Comparison of ENCODE assay signal across 1 cellular context in genomic region chr4:110877728-110878382, GRCh38.
TF ChIP-seq lines count a peak whose summit lies in the region.

No MANE protein-coding gene starts in this region.

TF ChIP-seq in HCT116, 20 proteins besides CTCF, POLR2A, EP300 and RAD21 (continued from another document):
- TF ChIP-seq MAX (IDR thresholded peaks at IDR 0.05) (no peak), ZBTB33 (IDR thresholded peaks at IDR 0.05; ENCODE audit: extremely low read depth, insufficient replicate concordance, low read length) (no peak), YY1 (IDR thresholded peaks at IDR 0.05; ENCODE audit: extremely low read depth, insufficient replicate concordance, low read depth, low read length) (no peak), CBX3 (IDR thresholded peaks at IDR 0.05; ENCODE audit: low read depth) (no peak), ZFX (IDR thresholded peaks at IDR 0.05) (no peak), POLR2AphosphoS5 (IDR thresholded peaks at IDR 0.05; ENCODE audit: low read depth, low read length) (no peak), SP1 (IDR thresholded peaks at IDR 0.05; ENCODE audit: low read depth) (no peak), ELF1 (IDR thresholded peaks at IDR 0.05; ENCODE audit: borderline replicate concordance, low read depth) (no peak), CEBPB (IDR thresholded peaks at IDR 0.05; ENCODE audit: low read depth) (no peak), EZH2 (IDR thresholded peaks at IDR 0.05) (no peak), TCF7L2 (IDR thresholded peaks at IDR 0.05; ENCODE audit: borderline replicate concordance, extremely low read depth, insufficient read depth, insufficient read length) (no peak), FOSL1 (IDR thresholded peaks at IDR 0.05; ENCODE audit: low read depth) (no peak)
- TF ChIP-seq, protein P1, sequence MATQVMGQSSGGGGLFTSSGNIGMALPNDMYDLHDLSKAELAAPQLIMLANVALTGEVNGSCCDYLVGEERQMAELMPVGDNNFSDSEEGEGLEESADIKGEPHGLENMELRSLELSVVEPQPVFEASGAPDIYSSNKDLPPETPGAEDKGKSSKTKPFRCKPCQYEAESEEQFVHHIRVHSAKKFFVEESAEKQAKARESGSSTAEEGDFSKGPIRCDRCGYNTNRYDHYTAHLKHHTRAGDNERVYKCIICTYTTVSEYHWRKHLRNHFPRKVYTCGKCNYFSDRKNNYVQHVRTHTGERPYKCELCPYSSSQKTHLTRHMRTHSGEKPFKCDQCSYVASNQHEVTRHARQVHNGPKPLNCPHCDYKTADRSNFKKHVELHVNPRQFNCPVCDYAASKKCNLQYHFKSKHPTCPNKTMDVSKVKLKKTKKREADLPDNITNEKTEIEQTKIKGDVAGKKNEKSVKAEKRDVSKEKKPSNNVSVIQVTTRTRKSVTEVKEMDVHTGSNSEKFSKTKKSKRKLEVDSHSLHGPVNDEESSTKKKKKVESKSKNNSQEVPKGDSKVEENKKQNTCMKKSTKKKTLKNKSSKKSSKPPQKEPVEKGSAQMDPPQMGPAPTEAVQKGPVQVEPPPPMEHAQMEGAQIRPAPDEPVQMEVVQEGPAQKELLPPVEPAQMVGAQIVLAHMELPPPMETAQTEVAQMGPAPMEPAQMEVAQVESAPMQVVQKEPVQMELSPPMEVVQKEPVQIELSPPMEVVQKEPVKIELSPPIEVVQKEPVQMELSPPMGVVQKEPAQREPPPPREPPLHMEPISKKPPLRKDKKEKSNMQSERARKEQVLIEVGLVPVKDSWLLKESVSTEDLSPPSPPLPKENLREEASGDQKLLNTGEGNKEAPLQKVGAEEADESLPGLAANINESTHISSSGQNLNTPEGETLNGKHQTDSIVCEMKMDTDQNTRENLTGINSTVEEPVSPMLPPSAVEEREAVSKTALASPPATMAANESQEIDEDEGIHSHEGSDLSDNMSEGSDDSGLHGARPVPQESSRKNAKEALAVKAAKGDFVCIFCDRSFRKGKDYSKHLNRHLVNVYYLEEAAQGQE (IDR thresholded peaks at IDR 0.05; ENCODE audit: low read depth) = no peak
